Comparison of ENCODE assay signal across 10 cellular contexts in the genomic region with DNA sequence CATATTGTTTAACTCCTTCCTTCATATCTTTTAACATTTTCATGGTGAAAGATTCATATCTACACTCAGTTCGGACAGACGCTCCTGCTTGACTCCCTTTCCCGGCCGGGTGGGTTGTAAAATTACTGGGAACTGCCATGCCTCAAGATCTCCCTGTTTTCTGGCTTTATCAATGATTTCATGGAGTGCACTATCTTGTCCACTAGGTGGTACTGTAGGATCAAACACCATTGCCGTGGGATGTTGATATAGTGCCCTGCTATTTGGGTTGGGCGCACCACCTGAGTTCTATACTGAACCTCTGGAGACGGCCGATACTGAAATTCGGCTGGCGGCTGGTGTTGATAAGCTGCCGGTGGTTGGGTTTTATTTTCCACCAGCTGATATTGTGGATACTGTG. TPM values are rescaled to one million over a fixed set of nuclear protein-coding genes. Genes with fewer than 3 reads are reported as not detected.
DNase-seq lines count a peak whose midpoint lies in the region; ATAC-seq and TF ChIP-seq lines count a peak whose summit lies in the region.
"Had no signal": no experiment of that assay in that cellular context is flagged by ENCODE, and none has a peak within 500 bp of the region (broad histone marks: within the 10 kb centered on the region; RNA-seq: fewer than 3 reads in every experiment).

No MANE protein-coding gene starts in this region.

- intact Hi-C loops in heart right ventricle (cut with DNase I), result loop anchor here in 6 of 10 donors (2.0 to 5.0 kb wide), 4 partner anchors 118 to 908 kb away; no protein-coding TSS in a partner anchor
- intact Hi-C loops in Right ventricle myocardium superior (cut with DNase I), result loop anchor here (5.0 kb wide), 1 partner anchor 123 kb away; no protein-coding TSS in a partner anchor
- intact Hi-C loops in upper lobe of right lung (cut with DNase I), result no loop called here

- H3K4me3 ChIP-seq in heart right ventricle, result no peak overlapping the region
- H3K4me3 ChIP-seq in upper lobe of right lung, result no peak overlapping the region

- ATAC-seq in heart right ventricle (no peak), Right ventricle myocardium superior (ENCODE audit: poor library complexity) (no peak), upper lobe of right lung (peak; percentile 80), HG03469 (IDR thresholded peaks at IDR 0.05; ENCODE audit: unreplicated experiment) (no peak), GM21390 (IDR thresholded peaks at IDR 0.05; ENCODE audit: unreplicated experiment) (no peak)

- H3K4me1 ChIP-seq in heart right ventricle (no peaks in the 10 kb centered on the region), upper lobe of right lung (no peaks in the 10 kb centered on the region)

- H3K27me3 ChIP-seq in heart right ventricle, result no peaks in the 10 kb centered on the region
- no peaks in the 10 kb centered on the region for H3K27me3 ChIP-seq in upper lobe of right lung

- DNase-seq in heart right ventricle (peak in 1 of 2 donors; percentile 4), Right ventricle myocardium superior (no peak), T1000 (lab: John Stamatoyannopoulos, UW) (peak; percentile 0), globus pallidus (ENCODE audit: low spot score) (peak; percentile 29), upper lobe of right lung (no peak), C1 segment of cervical spinal cord (lab: John Stamatoyannopoulos, UW) (no peak)
- DNase-seq: GF-D8 had no signal

- WGBS in heart right ventricle, 2 donors, result 0 to 2% methylated on average over 11 of the region's 11 CpGs

- no peak overlapping the region for H3K27ac ChIP-seq in heart right ventricle
- no peak overlapping the region for H3K27ac ChIP-seq in upper lobe of right lung

- TF ChIP-seq CTCF in heart right ventricle (IDR thresholded peaks at IDR 0.05) (peak in 7 of 9 donors; percentile 21 to 72 (median 59)), upper lobe of right lung (IDR thresholded peaks at IDR 0.05) (peak; percentile 62)

- H3K9me3 ChIP-seq in heart right ventricle, result no peaks in the 10 kb centered on the region
- H3K9me3 ChIP-seq in upper lobe of right lung, result no peaks in the 10 kb centered on the region

- H3K36me3 ChIP-seq in heart right ventricle (no peaks in the 10 kb centered on the region), upper lobe of right lung (no peaks in the 10 kb centered on the region)

RNA-seq across cellular contexts. Expression of a gene that starts 53.2 kb away (rescaled TPM):
- not detected for total RNA-seq in heart right ventricle
- not detected for polyA plus RNA-seq in heart right ventricle
- not detected for total RNA-seq in Right ventricle myocardium superior
- total RNA-seq in upper lobe of right lung, result not detected
- total RNA-seq: dermis microvascular lymphatic vessel endothelial cell had no signal

RNA-seq across cellular contexts. Expression of a gene that starts 54.2 kb away (rescaled TPM):
- total RNA-seq in heart right ventricle (under 1 TPM in 1 of 10 donors, not detected in 9; 0.09 TPM), Right ventricle myocardium superior (not detected), upper lobe of right lung (2.1 TPM)
- polyA plus RNA-seq in heart right ventricle, result not detected
- total RNA-seq: dermis microvascular lymphatic vessel endothelial cell had no signal

Comparison
In these comparisons a context has a peak if more than half of its experiments do, and no peak if none do; other contexts are left out.
1. DNase-seq: peak in T1000 (single experiment) and globus pallidus (single experiment); none in Right ventricle myocardium superior (single experiment), upper lobe of right lung (single experiment) and C1 segment of cervical spinal cord (0 of 14).